14 cellular contexts compared by ENCODE assay signal in genomic region chr2:98446850-98447249, GRCh38. TPM values are rescaled to one million over a fixed set of nuclear protein-coding genes. Genes with fewer than 3 reads are reported as not detected.
A peak's percentile ranks its signal among the peaks of the same experiment; 100 is the strongest.
DNase-seq lines count a peak whose midpoint lies in the region; ATAC-seq and TF ChIP-seq lines count a peak whose summit lies in the region.
"Had no signal": no experiment of that assay in that cellular context is flagged by ENCODE, and none has a peak within 500 bp of the region (broad histone marks: within the 10 kb centered on the region; RNA-seq: fewer than 3 reads in every experiment).

No MANE protein-coding gene starts in this region.

- no peak overlapping the region for H3K14ac ChIP-seq in IMR-90 (replicated peaks; ENCODE audit: low read depth, low read length)

- no peaks in the 10 kb centered on the region for H3K9me3 Mint-ChIP-seq in CD8-positive, alpha-beta memory T cell
- no peaks in the 10 kb centered on the region for H3K9me3 Mint-ChIP-seq in activated naive CD8-positive, alpha-beta T cell treated with anti-CD3 and anti-CD28 coated beads for 36 hours
- H3K9me3 Mint-ChIP-seq in nephron = no peaks in the 10 kb centered on the region
- H3K9me3 Mint-ChIP-seq: dendritic cell treated with granulocyte-macrophage colony-stimulating factor and Interleukin-4, amounts not matched to agents 40 ng/mL and 50 ng/mL, for 4 days had no signal

- H3K4ac ChIP-seq in IMR-90 (ENCODE audit: low read depth, low read length) = no peak overlapping the region

- no peaks in the 10 kb centered on the region for H3K9me3 ChIP-seq in CD8-positive, alpha-beta memory T cell (ENCODE audit: low read length)
- H3K9me3 ChIP-seq in IMR-90 (ENCODE audit: control insufficient read depth, insufficient read depth, low read length) (no peaks in the 10 kb centered on the region), ovary (no peaks in the 10 kb centered on the region)
- H3K9me3 ChIP-seq: Caco-2, sigmoid colon, suprapubic skin had no signal

- no peak overlapping the region for H2BK5ac ChIP-seq in IMR-90 (ENCODE audit: low read depth, low read length, poor library complexity, severe bottlenecking)

- H3K4me2 ChIP-seq in IMR-90 (ENCODE audit: low read depth, low read length) = no peak overlapping the region

- intact Hi-C loops in IMR-90 (cut with micrococcal nuclease) (loop anchor here (10.0 kb wide), 1 partner anchor 158 kb away; the partner anchor contains the start of genes COA5 and UNC50), ovary (cut with DNase I) (no loop called here)

- peak overlapping the region; percentile 69 for H3K4me3 ChIP-seq in CD8-positive, alpha-beta memory T cell (ENCODE audit: low read length)
- H3K4me3 ChIP-seq in IMR-90 (ENCODE audit: insufficient read depth, low read depth, low read length) = no peak overlapping the region
- H3K4me3 ChIP-seq in ovary = no peak overlapping the region
- H3K4me3 ChIP-seq: suprapubic skin had no signal

- no peak overlapping the region for H2AK9ac ChIP-seq in IMR-90 (replicated peaks; ENCODE audit: low read depth, low read length, poor library complexity)

- no peak for TF ChIP-seq POLR2A in IMR-90 (IDR thresholded peaks at IDR 0.05; ENCODE audit: low read depth, low read length)
- TF ChIP-seq POLR2A in ovary (IDR thresholded peaks at IDR 0.05) = no peak

- H4K8ac ChIP-seq in IMR-90 (ENCODE audit: low read depth in 2 of 2, low read length in 2 of 2) = no peak overlapping the region

- H3K27me3 Mint-ChIP-seq in CD8-positive, alpha-beta memory T cell = peaks cover 0 to 2% of the 10 kb centered on the region in 2 donors
- H3K27me3 Mint-ChIP-seq in activated naive CD8-positive, alpha-beta T cell treated with anti-CD3 and anti-CD28 coated beads for 36 hours = no peaks in the 10 kb centered on the region
- H3K27me3 Mint-ChIP-seq in nephron (ENCODE audit: low read depth) = no peaks in the 10 kb centered on the region
- H3K27me3 Mint-ChIP-seq: dendritic cell treated with granulocyte-macrophage colony-stimulating factor and Interleukin-4, amounts not matched to agents 40 ng/mL and 50 ng/mL, for 4 days had no signal

- TF ChIP-seq CTCF in IMR-90 (conservative IDR thresholded peaks at IDR 0.05; ENCODE audit: low read depth, low read length) = no peak
- no peak for TF ChIP-seq CTCF in nephron (IDR thresholded peaks at IDR 0.05; ENCODE audit: unreplicated experiment in 3 of 3)
- TF ChIP-seq CTCF in ovary (IDR thresholded peaks at IDR 0.05) = no peak

- dilution Hi-C loops in IMR-90 (cut with HindIII; ENCODE audit: low sequenced_read_pairs, unreplicated experiment) = no loop called here

- peaks cover 27% of the 10 kb centered on the region for H4K20me1 ChIP-seq in IMR-90 (ENCODE audit: insufficient read depth, low read length)

- no peak overlapping the region for H2BK120ac ChIP-seq in IMR-90 (ENCODE audit: low read depth, low read length)

- H2AK5ac ChIP-seq in IMR-90 (ENCODE audit: low read depth, low read length) = no peak overlapping the region

- H3K9me1 ChIP-seq in IMR-90 (ENCODE audit: insufficient read depth, low read length) = peaks cover 9% of the 10 kb centered on the region

- no peaks in the 10 kb centered on the region for H3K27me3 ChIP-seq in CD8-positive, alpha-beta memory T cell (ENCODE audit: insufficient read depth, low read length, poor library complexity, severe bottlenecking)
- H3K27me3 ChIP-seq in IMR-90 (ENCODE audit: control insufficient read depth, insufficient read depth, low read length) (no peaks in the 10 kb centered on the region), ovary (no peaks in the 10 kb centered on the region)
- H3K27me3 ChIP-seq: sigmoid colon, suprapubic skin had no signal

- H4K91ac ChIP-seq in IMR-90 (ENCODE audit: insufficient read depth, low read depth, low read length) = no peak overlapping the region

- ATAC-seq in IMR-90 (ENCODE audit: low read depth) = no peak
- no peak for ATAC-seq in HG02798 (IDR thresholded peaks at IDR 0.05; ENCODE audit: poor library complexity, unreplicated experiment)

- H2AFZ ChIP-seq in IMR-90 (replicated peaks; ENCODE audit: low read length, poor library complexity) = no peak overlapping the region

- peak overlapping the region; percentile 93 to 99 (median 98) for H3K27ac Mint-ChIP-seq in CD8-positive, alpha-beta memory T cell
- peak overlapping the region; percentile 88 for H3K27ac Mint-ChIP-seq in activated naive CD8-positive, alpha-beta T cell treated with anti-CD3 and anti-CD28 coated beads for 36 hours
- H3K27ac Mint-ChIP-seq in nephron = no peak overlapping the region

- no peak overlapping the region for H2BK15ac ChIP-seq in IMR-90 (ENCODE audit: low read depth, low read length)

- no peak overlapping the region for H2BK20ac ChIP-seq in IMR-90 (ENCODE audit: low read depth, low read length)

- WGBS in IMR-90 (ENCODE audit: extremely low coverage in 2 of 2, insufficient read length in 1 of 2), 2 experiments = no CpG with 5 or more reads among the region's 6 CpGs
- whole genome bisulfite sequencing in ovary, 3 donors = 79 to 84% (median 83%) methylated on average over 6 of the region's 6 CpGs

- no peaks in the 10 kb centered on the region for H3K36me3 ChIP-seq in CD8-positive, alpha-beta memory T cell (ENCODE audit: insufficient read depth, low read length)
- H3K36me3 ChIP-seq in IMR-90 (ENCODE audit: control insufficient read depth, insufficient read depth, low read length) = no peaks in the 10 kb centered on the region
- no peaks in the 10 kb centered on the region for H3K36me3 ChIP-seq in ovary
- H3K36me3 ChIP-seq: sigmoid colon, suprapubic skin had no signal

- TF ChIP-seq RAD21 in IMR-90 (IDR thresholded peaks at IDR 0.05; ENCODE audit: low read length) = no peak

- H3K23ac ChIP-seq in IMR-90 (ENCODE audit: low read depth, low read length) = no peak overlapping the region

- CTCF ChIA-PET in CD8-positive, alpha-beta memory T cell (lab: Charles Lee) = interaction anchor here (0.8 to 3.0 kb wide), 13 partner anchors 9 to 72 kb away, joined by 3 to 26 read pairs (median 5); no protein-coding TSS in a partner anchor
- CTCF ChIA-PET in IMR-90 (lab: Yijun Ruan, JAX) = interaction anchor here (0.6 kb wide), 1 partner anchor 1487 kb away, joined by 4 read pairs; no protein-coding TSS in a partner anchor

- H3K56ac ChIP-seq in IMR-90 (ENCODE audit: extremely low read depth, insufficient read depth, low read length) = no peak overlapping the region

- POLR2A ChIA-PET in CD8-positive, alpha-beta memory T cell (lab: Charles Lee) = interaction anchor here (0.8 to 3.1 kb wide), 5 partner anchors 15 to 160 kb away, joined by 3 to 30 read pairs (median 3); no protein-coding TSS in a partner anchor
- POLR2A ChIA-PET in IMR-90 (lab: Charles Lee; ENCODE audit: unreplicated experiment) = interaction anchor here (0.5 kb wide), 1 partner anchor 11 kb away, joined by 4 read pairs; no protein-coding TSS in a partner anchor

- peaks cover 0 to 15% (median 2%) of the 10 kb centered on the region in 3 donors for H3K36me3 Mint-ChIP-seq in CD8-positive, alpha-beta memory T cell
- peaks cover 8% of the 10 kb centered on the region for H3K36me3 Mint-ChIP-seq in activated naive CD8-positive, alpha-beta T cell treated with anti-CD3 and anti-CD28 coated beads for 36 hours
- no peaks in the 10 kb centered on the region for H3K36me3 Mint-ChIP-seq in nephron (ENCODE audit: low read depth)

- no peak for DNase-seq in CD8-positive, alpha-beta memory T cell
- DNase-seq in IMR-90 = no peak
- no peak for DNase-seq in activated naive CD8-positive, alpha-beta T cell treated with anti-CD3 and anti-CD28 coated beads for 36 hours
- DNase-seq in activated CD4-positive, CD25-positive, alpha-beta regulatory T cell (lab: John Stamatoyannopoulos, UW) = no peak
- no peak for DNase-seq in NCI-H2227 (lab: John Stamatoyannopoulos, UW; ENCODE audit: unreplicated experiment)
- DNase-seq in ovary = no peak
- DNase-seq: activated CD4-positive, CD25-positive, alpha-beta regulatory T cell treated with anti-CD3 and anti-CD28 coated beads, Interleukin-2, amount 50 U/mL, for 72 hours; Caco-2; NCI-H2107; sigmoid colon had no signal

- no peak overlapping the region for H4K5ac ChIP-seq in IMR-90 (ENCODE audit: low read depth, low read length)

- no peak overlapping the region for H3K9ac ChIP-seq in IMR-90 (ENCODE audit: low read depth, low read length)

- H3K4me1 Mint-ChIP-seq in CD8-positive, alpha-beta memory T cell = peaks cover 64 to 77% (median 72%) of the 10 kb centered on the region in 3 donors
- H3K4me1 Mint-ChIP-seq in activated naive CD8-positive, alpha-beta T cell treated with anti-CD3 and anti-CD28 coated beads for 36 hours = peaks cover 60% of the 10 kb centered on the region
- peaks cover 16% of the 10 kb centered on the region for H3K4me1 Mint-ChIP-seq in nephron

- peaks cover 56% of the 10 kb centered on the region for H3K4me1 ChIP-seq in CD8-positive, alpha-beta memory T cell (ENCODE audit: insufficient read depth, low read length)
- peaks cover 6% of the 10 kb centered on the region for H3K4me1 ChIP-seq in IMR-90 (ENCODE audit: control insufficient read depth, insufficient read depth, low read length)
- H3K4me1 ChIP-seq in ovary (ENCODE audit: insufficient read depth) = peaks cover 10% of the 10 kb centered on the region

- no peak for TF ChIP-seq EP300 in ovary (IDR thresholded peaks at IDR 0.05)

- BruUV-seq in IMR-90 (replicated peaks; lab: Mats Ljungman, UMichigan) = TSS peak; percentile 21

- peak overlapping the region; percentile 92 to 98 (median 95) for H3K4me3 Mint-ChIP-seq in CD8-positive, alpha-beta memory T cell
- peak overlapping the region; percentile 90 for H3K4me3 Mint-ChIP-seq in activated naive CD8-positive, alpha-beta T cell treated with anti-CD3 and anti-CD28 coated beads for 36 hours
- H3K4me3 Mint-ChIP-seq in nephron = peak overlapping the region; percentile 92 to 96 (median 94)

- peaks cover 20 to 55% of the 10 kb centered on the region in 2 experiments; a peak in 3 of 4 replicates for H3K79me1 ChIP-seq in IMR-90 (ENCODE audit: low read depth in 1 of 2, low read length in 2 of 2)

- H3K18ac ChIP-seq in IMR-90 (ENCODE audit: low read depth, low read length) = no peak overlapping the region

- in situ Hi-C loops in IMR-90 (cut with MboI; ENCODE audit: low sequenced_read_pairs) = no loop called here

- no peak overlapping the region for H3K27ac ChIP-seq in CD8-positive, alpha-beta memory T cell (ENCODE audit: low read depth, low read length)
- H3K27ac ChIP-seq in IMR-90 (ENCODE audit: insufficient read depth, low read length) (no peak overlapping the region), ovary (no peak overlapping the region)
- H3K27ac ChIP-seq: suprapubic skin had no signal

RNA-seq across cellular contexts. Expression of gene INPP4A, which starts 2.2 kb away (rescaled TPM):
- 10 to 100 TPM; 41.0 to 46.9 TPM for total RNA-seq in CD8-positive, alpha-beta memory T cell
- 61.4 TPM for polyA plus RNA-seq in CD8-positive, alpha-beta memory T cell
- total RNA-seq in IMR-90 (2012; rRNA removed) = 22.8 and 27.1 TPM in 2 replicates
- polyA plus RNA-seq in IMR-90 (2012; rRNA removed) = 14.5 and 16.5 TPM in 2 replicates
- 7.8 and 12.4 TPM in 2 replicates for polyA plus RNA-seq in IMR-90 (2012; cell fraction: cytosol; rRNA removed)
- 35.0 and 41.6 TPM in 2 replicates for polyA plus RNA-seq in IMR-90 (2012; cell fraction: nucleus; rRNA removed; ENCODE audit: low replicate concordance)
- 10 to 100 TPM; 31.6 to 31.9 TPM for total RNA-seq in activated naive CD8-positive, alpha-beta T cell treated with anti-CD3 and anti-CD28 coated beads for 36 hours
- 10 to 100 TPM; 13.1 to 25.8 (median 18.6) TPM for total RNA-seq in ovary
- 10 to 100 TPM in 1 of 2 donors, 1 to 10 TPM in 1; 7.5 to 12.8 TPM for polyA plus RNA-seq in ovary

Comparison
In these comparisons a context has a peak if more than half of its experiments do, and no peak if none do; other contexts are left out.
1. H3K27ac Mint-ChIP-seq: peak in CD8-positive, alpha-beta memory T cell (8 of 8) and activated naive CD8-positive, alpha-beta T cell treated with anti-CD3 and anti-CD28 coated beads for 36 hours (single experiment); none in nephron (0 of 3).
2. Peak in every context shown above with its lines, with median percentiles within 50 percentile points of each other: H3K4me3 Mint-ChIP-seq.